In genomic region chr11:78038697-78039313, GRCh38 we compare ENCODE assay signal across 1 cellular context.
TF ChIP-seq lines count a peak whose summit lies in the region.

No MANE protein-coding gene starts in this region.

TF ChIP-seq in GM23338, 12 proteins besides CTCF, POLR2A, EP300 and RAD21:
- no peak for TF ChIP-seq STAT1 (IDR thresholded peaks at IDR 0.05; ENCODE audit: unreplicated experiment)
- no peak for TF ChIP-seq CREB1 (CRISPR knock-in tag; IDR thresholded peaks at IDR 0.05; ENCODE audit: low read depth)
- no peak for TF ChIP-seq POLR2AphosphoS5 (IDR thresholded peaks at IDR 0.05; ENCODE audit: low read depth)
- no peak for TF ChIP-seq ZNF331 (CRISPR knock-in tag; IDR thresholded peaks at IDR 0.05; ENCODE audit: low read depth)
- TF ChIP-seq JUNB (IDR thresholded peaks at IDR 0.05; ENCODE audit: unreplicated experiment), result no peak
- no peak for TF ChIP-seq NANOG (IDR thresholded peaks at IDR 0.05; ENCODE audit: borderline replicate concordance)
- TF ChIP-seq REST (IDR thresholded peaks at IDR 0.05; ENCODE audit: unreplicated experiment), result no peak
- TF ChIP-seq EZH2 (IDR thresholded peaks at IDR 0.05; ENCODE audit: low read depth, unreplicated experiment), result no peak
- TF ChIP-seq EZH2phosphoT487 (IDR thresholded peaks at IDR 0.05; ENCODE audit: unreplicated experiment), result no peak
- TF ChIP-seq ETS1 (IDR thresholded peaks at IDR 0.05), result no peak
- TF ChIP-seq ZNF462 (CRISPR knock-in tag; IDR thresholded peaks at IDR 0.05), result no peak
- TF ChIP-seq ZNF114 (CRISPR knock-in tag; IDR thresholded peaks at IDR 0.05), result no peak
